In genomic region chr2:28274911-28275685, GRCh38 we compare ENCODE assay signal across 8 cellular contexts.
DNase-seq lines count a peak whose midpoint lies in the region; ATAC-seq and TF ChIP-seq lines count a peak whose summit lies in the region.

No MANE protein-coding gene starts in this region.

- WGBS in esophagus, 2 donors = 15 to 34% methylated on average over 11 of the region's 11 CpGs

- H3K27me3 ChIP-seq in PC-3 (ENCODE audit: low read length) (no peaks in the 10 kb centered on the region), esophagus (ENCODE audit: control insufficient read depth in 1 of 2, insufficient read depth in 2 of 2, low read length in 2 of 2) (no peaks in the 10 kb centered on the region)

- peak overlapping the region; percentile 83 for H3K9ac ChIP-seq in PC-3 (ENCODE audit: low read length)

- no peaks in the 10 kb centered on the region for H3K79me2 ChIP-seq in PC-3 (ENCODE audit: low read length)
- H3K79me2 ChIP-seq in OCI-LY7 (ENCODE audit: insufficient read depth, low read depth, low read length) = no peaks in the 10 kb centered on the region

- H3K36me3 ChIP-seq in PC-3 (ENCODE audit: low read depth, low read length) (no peaks in the 10 kb centered on the region), esophagus (ENCODE audit: control insufficient read depth in 2 of 2, insufficient read depth in 2 of 2, low read length in 1 of 2) (no peaks in the 10 kb centered on the region), OCI-LY7 (ENCODE audit: insufficient read depth, low read length) (no peaks in the 10 kb centered on the region)

- H3K9me2 ChIP-seq in PC-3 (replicated peaks; ENCODE audit: low read length) = no peaks in the 10 kb centered on the region
- H3K9me2 ChIP-seq in OCI-LY7 (ENCODE audit: insufficient read depth, low read length) = no peaks in the 10 kb centered on the region

- H3K4me2 ChIP-seq in PC-3 (ENCODE audit: low read length) = peak overlapping the region; percentile 75
- no peak overlapping the region for H3K4me2 ChIP-seq in OCI-LY7 (ENCODE audit: low read length)

- TF ChIP-seq CTCF in PC-3 (conservative IDR thresholded peaks at IDR 0.05; ENCODE audit: low read depth, low read length) (no peak), OCI-LY7 (conservative IDR thresholded peaks at IDR 0.05; ENCODE audit: low read length) (no peak)

- POLR2A ChIA-PET in PC-3 (lab: Charles Lee; ENCODE audit: unreplicated experiment) = interaction anchor here (0.6 kb wide), 2 partner anchors 116 to 688 kb away, joined by 4 to 5 read pairs; no protein-coding TSS in a partner anchor
- POLR2A ChIA-PET in OCI-LY7 (lab: Charles Lee) = interaction anchor here (0.6 kb wide), 1 partner anchor 179 kb away, joined by 3 read pairs; no protein-coding TSS in a partner anchor

- H2AFZ ChIP-seq in PC-3 (ENCODE audit: low read length) = peak overlapping the region; percentile 43; the same call in 1 of the 2 replicates
- H2AFZ ChIP-seq in OCI-LY7 (ENCODE audit: low read length) = no peak overlapping the region

- DNase-seq in GM03348 (ENCODE audit: low spot score) (peak; percentile 68), PC-3 (peak; percentile 91), pulmonary artery endothelial cell (ENCODE audit: low read depth, low spot score) (peak; percentile 97), NCI-H2029 (lab: John Stamatoyannopoulos, UW) (no peak), OCI-LY7 (ENCODE audit: low spot score) (no peak), NCI-H2171 (lab: John Stamatoyannopoulos, UW) (no peak)

- intact Hi-C loops in PC-3 (cut with micrococcal nuclease) (no loop called here), OCI-LY7 (cut with micrococcal nuclease; ENCODE audit: unreplicated experiment) (no loop called here)

- H3K4me3 ChIP-seq in PC-3 (ENCODE audit: low read length) (peak overlapping the region; percentile 27; the same call in 1 of the 2 replicates), esophagus (ENCODE audit: low read depth in 1 of 2, low read length in 2 of 2) (no peak overlapping the region), OCI-LY7 (ENCODE audit: low read depth, low read length, poor library complexity, severe bottlenecking) (no peak overlapping the region)

- BruUV-seq in PC-3 (replicated peaks; lab: Mats Ljungman, UMichigan) (TSS peak; percentile 25), OCI-LY7 (replicated peaks; lab: Mats Ljungman, UMichigan) (no TSS peak)

- peaks cover 12% of the 10 kb centered on the region for H3F3A ChIP-seq in PC-3 (ENCODE audit: low read length, unreplicated experiment)

- peaks cover 46% of the 10 kb centered on the region for H3K4me1 ChIP-seq in PC-3 (ENCODE audit: insufficient read depth, low read length)
- peaks cover 5 to 10% of the 10 kb centered on the region in 2 donors for H3K4me1 ChIP-seq in esophagus (ENCODE audit: control insufficient read depth in 2 of 2, insufficient read depth in 2 of 2, low read length in 1 of 2)
- no peaks in the 10 kb centered on the region for H3K4me1 ChIP-seq in OCI-LY7 (ENCODE audit: insufficient read depth, low read length, poor library complexity, severe bottlenecking)

- H4K20me1 ChIP-seq in PC-3 (ENCODE audit: low read length) = no peaks in the 10 kb centered on the region
- H4K20me1 ChIP-seq in OCI-LY7 (ENCODE audit: insufficient read depth, low read length) = no peaks in the 10 kb centered on the region

- H3K27ac ChIP-seq in PC-3 (ENCODE audit: low read length) (peak overlapping the region; percentile 99), esophagus (ENCODE audit: low read depth in 2 of 2, low read length in 1 of 2) (peak overlapping the region; percentile 83 to 89), OCI-LY7 (ENCODE audit: low read depth, low read length, poor library complexity, severe bottlenecking) (no peak overlapping the region)

- no peaks in the 10 kb centered on the region for H3K9me3 ChIP-seq in PC-3 (ENCODE audit: low read length)
- no peaks in the 10 kb centered on the region for H3K9me3 ChIP-seq in esophagus (ENCODE audit: control insufficient read depth in 2 of 2, insufficient read depth in 1 of 2, low read depth in 1 of 2, low read length in 1 of 2)
- H3K9me3 ChIP-seq in OCI-LY7 (ENCODE audit: low read length) = no peaks in the 10 kb centered on the region

- peak; percentile 60 for ATAC-seq in PC-3
- no peak for ATAC-seq in GM19452 (IDR thresholded peaks at IDR 0.05; ENCODE audit: unreplicated experiment)

- CTCF ChIA-PET in PC-3 (lab: Charles Lee) (interaction anchor here (0.9 kb wide), 1 partner anchor 115 kb away, joined by 3 read pairs; no protein-coding TSS in a partner anchor), OCI-LY7 (lab: Charles Lee; ENCODE audit: unreplicated experiment) (no interaction called here)

Comparison
In these comparisons a context has a peak if more than half of its experiments do, and no peak if none do; other contexts are left out.
1. DNase-seq: peak in GM03348 (single experiment), PC-3 (single experiment) and pulmonary artery endothelial cell (single experiment); none in NCI-H2029 (single experiment), OCI-LY7 (single experiment) and NCI-H2171 (single experiment).